8 cellular contexts compared by ENCODE assay signal in genomic region chr2:219596954-219597551, GRCh38. TPM values are rescaled to one million over a fixed set of nuclear protein-coding genes. Genes with fewer than 3 reads are reported as not detected.
DNase-seq lines count a peak whose midpoint lies in the region; ATAC-seq and TF ChIP-seq lines count a peak whose summit lies in the region.

No MANE protein-coding gene starts in this region.

- H3K4me1 ChIP-seq in rectal smooth muscle tissue (ENCODE audit: control insufficient read depth, insufficient read depth, low read length) = peaks cover 4% of the 10 kb centered on the region

- H3K27ac Mint-ChIP-seq in activated naive CD4-positive, alpha-beta T cell treated with anti-CD3 and anti-CD28 coated beads for 36 hours = peak overlapping the region; percentile 94

- peaks cover 10% of the 10 kb centered on the region for H3K4me1 Mint-ChIP-seq in activated naive CD4-positive, alpha-beta T cell treated with anti-CD3 and anti-CD28 coated beads for 36 hours (ENCODE audit: low read depth)

- peak overlapping the region; percentile 4 for H3K9ac ChIP-seq in rectal smooth muscle tissue (ENCODE audit: low read length)

- CTCF ChIA-PET in activated naive CD4-positive, alpha-beta T cell treated with anti-CD3 and anti-CD28 coated beads for 36 hours (lab: Charles Lee) = interaction anchor here (1.1 to 2.0 kb wide), 5 partner anchors 44 to 101 kb away, joined by 3 to 19 read pairs (median 4); a partner anchor contains a TSS

- H3K27me3 ChIP-seq in rectal smooth muscle tissue (ENCODE audit: control insufficient read depth, insufficient read depth, low read length) = no peaks in the 10 kb centered on the region

- H3K9me3 Mint-ChIP-seq in activated naive CD4-positive, alpha-beta T cell treated with anti-CD3 and anti-CD28 coated beads for 36 hours = no peaks in the 10 kb centered on the region

- H3K36me3 ChIP-seq in rectal smooth muscle tissue (ENCODE audit: control insufficient read depth, insufficient read depth, low read length) = peaks cover 6% of the 10 kb centered on the region

- H3K4me3 ChIP-seq in rectal smooth muscle tissue (ENCODE audit: low read length) = peak overlapping the region; percentile 100

- DNase-seq in activated naive CD4-positive, alpha-beta T cell treated with anti-CD3 and anti-CD28 coated beads for 36 hours = peak; percentile 8
- no peak for DNase-seq in activated naive CD4-positive, alpha-beta T cell treated with anti-CD3 and anti-CD28 coated beads, Interleukin-2, amount 50 U/mL, for 16 hours
- peak; percentile 18 for DNase-seq in germinal center (ENCODE audit: low spot score)
- no peak for DNase-seq in CD1c-positive myeloid dendritic cell (ENCODE audit: extremely low spot score)
- DNase-seq in GM10266 (ENCODE audit: extremely low spot score) = no peak

- intact Hi-C loops in activated naive CD4-positive, alpha-beta T cell treated with anti-CD3 and anti-CD28 coated beads for 36 hours (cut with micrococcal nuclease) = loop anchor here (1.0 kb wide), 7 partner anchors 45 to 318 kb away; partner anchors contain the start of genes CHPF, DNAJB2 and GMPPA

- H3K27me3 Mint-ChIP-seq in activated naive CD4-positive, alpha-beta T cell treated with anti-CD3 and anti-CD28 coated beads for 36 hours (ENCODE audit: low read depth) = no peaks in the 10 kb centered on the region

- no peak for TF ChIP-seq CTCF in VCaP (conservative IDR thresholded peaks at IDR 0.05)
- no peak for TF ChIP-seq CTCF in GM10266 (IDR thresholded peaks at IDR 0.05; ENCODE audit: control insufficient read depth, insufficient read depth, low read depth, missing control alignments)

- peak overlapping the region; percentile 94 for H3K4me3 Mint-ChIP-seq in activated naive CD4-positive, alpha-beta T cell treated with anti-CD3 and anti-CD28 coated beads for 36 hours

- ATAC-seq in HG03159 (IDR thresholded peaks at IDR 0.05; ENCODE audit: unreplicated experiment) = peak; percentile 0

- H3K27ac ChIP-seq in VCaP (peak overlapping the region; percentile 94), rectal smooth muscle tissue (ENCODE audit: low read depth, low read length) (peak overlapping the region; percentile 93)

- peaks cover 3% of the 10 kb centered on the region for H3K36me3 Mint-ChIP-seq in activated naive CD4-positive, alpha-beta T cell treated with anti-CD3 and anti-CD28 coated beads for 36 hours (ENCODE audit: low read depth)

RNA-seq across cellular contexts. Expression of gene STK11IP, which starts 0.6 kb away (rescaled TPM):
- 10 to 100 TPM; 32.1 TPM for total RNA-seq in activated naive CD4-positive, alpha-beta T cell treated with anti-CD3 and anti-CD28 coated beads for 36 hours

RNA-seq across cellular contexts. Expression of gene INHA, which starts 24.9 kb away (rescaled TPM):
- not detected for total RNA-seq in activated naive CD4-positive, alpha-beta T cell treated with anti-CD3 and anti-CD28 coated beads for 36 hours

RNA-seq across cellular contexts. Expression of gene OBSL1, which starts 25.7 kb away (rescaled TPM):
- 1 to 10 TPM; 1.5 to 1.6 TPM for total RNA-seq in activated naive CD4-positive, alpha-beta T cell treated with anti-CD3 and anti-CD28 coated beads for 36 hours

RNA-seq across cellular contexts. Expression of gene SLC4A3, which starts 30.4 kb away (rescaled TPM):
- not detected for total RNA-seq in activated naive CD4-positive, alpha-beta T cell treated with anti-CD3 and anti-CD28 coated beads for 36 hours

RNA-seq across cellular contexts. Expression of gene TMEM198, which starts 53.2 kb away (rescaled TPM):
- total RNA-seq in activated naive CD4-positive, alpha-beta T cell treated with anti-CD3 and anti-CD28 coated beads for 36 hours = 1 to 10 TPM in 1 of 2 experiments, under 1 TPM in 1; 0.86 to 1.1 TPM

Comparison
In these comparisons a context has a peak if more than half of its experiments do, and no peak if none do; other contexts are left out.
1. DNase-seq: peak in activated naive CD4-positive, alpha-beta T cell treated with anti-CD3 and anti-CD28 coated beads for 36 hours (single experiment) and germinal center (single experiment); none in activated naive CD4-positive, alpha-beta T cell treated with anti-CD3 and anti-CD28 coated beads, Interleukin-2, amount 50 U/mL, for 16 hours (single experiment), CD1c-positive myeloid dendritic cell (single experiment) and GM10266 (single experiment).